ENCODE assay signal across 20 cellular contexts in genomic region chr13:26718146-26718545, GRCh38. TPM values are rescaled to one million over a fixed set of nuclear protein-coding genes. Genes with fewer than 3 reads are reported as not detected.
DNase-seq lines count a peak whose midpoint lies in the region; ATAC-seq and TF ChIP-seq lines count a peak whose summit lies in the region.
"Had no signal": no experiment of that assay in that cellular context is flagged by ENCODE, and none has a peak within 500 bp of the region (broad histone marks: within the 10 kb centered on the region; RNA-seq: fewer than 3 reads in every experiment).

No MANE protein-coding gene starts in this region.

- no peak for TF ChIP-seq CTCF in right atrium auricular region (IDR thresholded peaks at IDR 0.05)

- no peak overlapping the region for H3K27ac ChIP-seq in right atrium auricular region
- H3K27ac ChIP-seq: A549, GM23248 had no signal

- no peaks in the 10 kb centered on the region for H3K27me3 Mint-ChIP-seq in effector memory CD8-positive, alpha-beta T cell
- H3K27me3 Mint-ChIP-seq: CD4-positive, alpha-beta memory T cell had no signal

- no peaks in the 10 kb centered on the region for H3K9me3 Mint-ChIP-seq in effector memory CD8-positive, alpha-beta T cell
- no peaks in the 10 kb centered on the region for H3K9me3 Mint-ChIP-seq in stimulated activated effector memory CD8-positive, alpha-beta T cell treated with anti-CD3 and anti-CD28 coated beads, Interleukin-12 subunit alpha, Interleukin-12 subunit beta, amount 100 ng/mL, for 72 hours
- H3K9me3 Mint-ChIP-seq: CD4-positive, alpha-beta memory T cell; HFFc6 had no signal

- no peak overlapping the region for H3K4me3 ChIP-seq in right atrium auricular region
- H3K4me3 ChIP-seq: A549, GM23248, HAP-1 had no signal

- no peaks in the 10 kb centered on the region for H3K27me3 ChIP-seq in right atrium auricular region

- intact Hi-C loops in Right ventricle myocardium inferior (cut with DNase I) = no loop called here

- no peaks in the 10 kb centered on the region for H3K36me3 ChIP-seq in right atrium auricular region
- H3K36me3 ChIP-seq: HAP-1 had no signal

- no peaks in the 10 kb centered on the region for H3K4me1 ChIP-seq in right atrium auricular region
- H3K4me1 ChIP-seq: A549, Caco-2, HAP-1 had no signal

- peaks cover 25 to 26% of the 10 kb centered on the region in 2 donors for H3K4me1 Mint-ChIP-seq in effector memory CD8-positive, alpha-beta T cell (ENCODE audit: low read depth in 2 of 2)
- H3K4me1 Mint-ChIP-seq in stimulated activated effector memory CD8-positive, alpha-beta T cell treated with anti-CD3 and anti-CD28 coated beads, Interleukin-12 subunit alpha, Interleukin-12 subunit beta, amount 100 ng/mL, for 72 hours = peaks cover 28% of the 10 kb centered on the region

- peaks cover 5% of the 10 kb centered on the region for H3K36me3 Mint-ChIP-seq in effector memory CD8-positive, alpha-beta T cell (ENCODE audit: insufficient read depth)
- no peaks in the 10 kb centered on the region for H3K36me3 Mint-ChIP-seq in stimulated activated effector memory CD8-positive, alpha-beta T cell treated with anti-CD3 and anti-CD28 coated beads, Interleukin-12 subunit alpha, Interleukin-12 subunit beta, amount 100 ng/mL, for 72 hours
- H3K36me3 Mint-ChIP-seq: CD4-positive, alpha-beta memory T cell had no signal

- H3K27ac Mint-ChIP-seq in effector memory CD8-positive, alpha-beta T cell = peak overlapping the region; percentile 25 to 44
- peak overlapping the region; percentile 26 for H3K27ac Mint-ChIP-seq in stimulated activated effector memory CD8-positive, alpha-beta T cell treated with anti-CD3 and anti-CD28 coated beads, Interleukin-12 subunit alpha, Interleukin-12 subunit beta, amount 100 ng/mL, for 72 hours
- H3K27ac Mint-ChIP-seq: HFFc6 had no signal

- H3K4me3 Mint-ChIP-seq in effector memory CD8-positive, alpha-beta T cell = no peak overlapping the region
- H3K4me3 Mint-ChIP-seq in stimulated activated effector memory CD8-positive, alpha-beta T cell treated with anti-CD3 and anti-CD28 coated beads, Interleukin-12 subunit alpha, Interleukin-12 subunit beta, amount 100 ng/mL, for 72 hours = no peak overlapping the region
- H3K4me3 Mint-ChIP-seq: CD4-positive, alpha-beta memory T cell; HFFc6 had no signal

- ATAC-seq in Right ventricle myocardium inferior = no peak
- ATAC-seq in effector memory CD8-positive, alpha-beta T cell (replicated peaks) = no peak
- no peak for ATAC-seq in stimulated activated effector memory CD8-positive, alpha-beta T cell treated with anti-CD3 and anti-CD28 coated beads, Interleukin-12 subunit alpha, Interleukin-12 subunit beta, amount 100 ng/mL, for 72 hours
- ATAC-seq: A549 had no signal

- peak; percentile 5 for DNase-seq in right atrium auricular region (ENCODE audit: low spot score)
- DNase-seq in Right ventricle myocardium inferior (ENCODE audit: missing footprints) = no peak
- DNase-seq in effector memory CD8-positive, alpha-beta T cell = no peak
- peak; percentile 84 for DNase-seq in mesenteric fat pad (ENCODE audit: low spot score)
- DNase-seq in stimulated activated effector memory CD8-positive, alpha-beta T cell treated with anti-CD3 and anti-CD28 coated beads, Interleukin-12 subunit alpha, Interleukin-12 subunit beta, amount 100 ng/mL, for 72 hours (ENCODE audit: low spot score in 2 of 2) = no peak
- DNase-seq in NCI-H128 (lab: John Stamatoyannopoulos, UW; ENCODE audit: unreplicated experiment) = no peak
- no peak for DNase-seq in HPDE6-E6E7 (ENCODE audit: extremely low spot score)
- DNase-seq in Ammon's horn (ENCODE audit: low spot score) = no peak
- DNase-seq: 8988T; ACHN; AML-193; C1 segment of cervical spinal cord; Caco-2; CD4-positive, alpha-beta memory T cell; DMS153; DND-41; GM23248; HFFc6 had no signal

- H3K9me3 ChIP-seq in right atrium auricular region = no peaks in the 10 kb centered on the region
- H3K9me3 ChIP-seq: A549, Caco-2, HAP-1 had no signal

RNA-seq across cellular contexts. Expression of gene GPR12, which starts 42.4 kb away (rescaled TPM):
- total RNA-seq in right atrium auricular region (under 1 TPM in 1 of 2 donors, not detected in 1; 0.07 TPM), Right ventricle myocardium inferior (0.19 TPM), mesenteric fat pad (not detected)
- total RNA-seq: Caco-2; CD4-positive, alpha-beta memory T cell; GM23248; HFFc6 had no signal

Comparison
In these comparisons a context has a peak if more than half of its experiments do, and no peak if none do; other contexts are left out.
1. DNase-seq: peak in right atrium auricular region (single experiment) and mesenteric fat pad (single experiment); none in Right ventricle myocardium inferior (single experiment), effector memory CD8-positive, alpha-beta T cell (0 of 3), stimulated activated effector memory CD8-positive, alpha-beta T cell treated with anti-CD3 and anti-CD28 coated beads, Interleukin-12 subunit alpha, Interleukin-12 subunit beta, amount 100 ng/mL, for 72 hours (0 of 2), NCI-H128 (single experiment), HPDE6-E6E7 (single experiment) and Ammon's horn (single experiment).